2 cellular contexts compared by ENCODE assay signal in genomic region chr5:143537056-143537455, GRCh38.
TF ChIP-seq lines count a peak whose summit lies in the region.

No MANE protein-coding gene starts in this region.

TF ChIP-seq in SK-N-SH, 30 proteins besides CTCF, POLR2A, EP300 and RAD21 (continued from another document):
- TF ChIP-seq PBX3 (IDR thresholded peaks at IDR 0.05): no peak
- no peak for TF ChIP-seq FOSL2 (IDR thresholded peaks at IDR 0.05; ENCODE audit: borderline replicate concordance, low read depth)
- TF ChIP-seq IRF3 (IDR thresholded peaks at IDR 0.05; ENCODE audit: low read depth, low read length): no peak
- TF ChIP-seq RCOR1 (IDR thresholded peaks at IDR 0.05; ENCODE audit: low read length): no peak

TF ChIP-seq in SK-N-SH treated with all-trans-retinoic acid at 6 μM for 48 hours, 23 proteins besides CTCF, POLR2A, EP300 and RAD21 (continued from another document):
- no peak for TF ChIP-seq TSHZ2 (CRISPR knock-in tag; IDR thresholded peaks at IDR 0.05)
- no peak for TF ChIP-seq ZFP30 (CRISPR knock-in tag; IDR thresholded peaks at IDR 0.05)
- no peak for TF ChIP-seq CSRNP3 (CRISPR knock-in tag; IDR thresholded peaks at IDR 0.05)
- no peak for TF ChIP-seq SNAI2 (CRISPR knock-in tag; IDR thresholded peaks at IDR 0.05)
- no peak for TF ChIP-seq ZNF70 (CRISPR knock-in tag; IDR thresholded peaks at IDR 0.05)
- TF ChIP-seq GLIS3 (CRISPR knock-in tag; IDR thresholded peaks at IDR 0.05): no peak
- TF ChIP-seq OSR1 (CRISPR knock-in tag; IDR thresholded peaks at IDR 0.05): no peak
- TF ChIP-seq ESRRG (CRISPR knock-in tag; IDR thresholded peaks at IDR 0.05): no peak
- no peak for TF ChIP-seq POU6F1 (CRISPR knock-in tag; IDR thresholded peaks at IDR 0.05; ENCODE audit: borderline replicate concordance, low read depth)
- TF ChIP-seq ZC3H10 (CRISPR knock-in tag; IDR thresholded peaks at IDR 0.05): no peak
